Comparison of ENCODE assay signal across 20 cellular contexts in genomic region chr16:18999045-18999393, GRCh38. TPM values are rescaled to one million over a fixed set of nuclear protein-coding genes. Genes with fewer than 3 reads are reported as not detected.
A peak's percentile ranks its signal among the peaks of the same experiment; 100 is the strongest.
DNase-seq lines count a peak whose midpoint lies in the region; ATAC-seq, FAIRE-seq and TF ChIP-seq lines count a peak whose summit lies in the region.
"Had no signal": no experiment of that assay in that cellular context is flagged by ENCODE, and none has a peak within 500 bp of the region (broad histone marks: within the 10 kb centered on the region; RNA-seq: fewer than 3 reads in every experiment).

No MANE protein-coding gene starts in this region.

- H3K4me1 Mint-ChIP-seq in astrocyte (ENCODE audit: low read depth, unreplicated experiment) = no peaks in the 10 kb centered on the region

- ATAC-seq in HCT116 (no peak; the same call in 1 of the 2 replicates), HG03439 (IDR thresholded peaks at IDR 0.05; ENCODE audit: unreplicated experiment) (no peak)

- H3K79me2 ChIP-seq in HCT116 (ENCODE audit: insufficient read depth, low read length) = no peaks in the 10 kb centered on the region
- H3K79me2 ChIP-seq in astrocyte (ENCODE audit: insufficient read depth, low read length) = no peaks in the 10 kb centered on the region
- no peaks in the 10 kb centered on the region for H3K79me2 ChIP-seq in hepatocyte

- RAD21 ChIA-PET in HCT116 (lab: Charles Lee; ENCODE audit: low non-redundant PET in 1 of 2, low total read pairs in 2 of 2, uncharacterized antibody in 2 of 2, unreplicated experiment in 2 of 2) = interaction anchor here in 1 of 2 experiments (1.0 kb wide), 1 partner anchor 15 kb away, joined by 3 read pairs; the partner anchor contains the start of gene TMC7

- H3K9me3 ChIP-seq in HCT116 (ENCODE audit: control insufficient read depth in 1 of 2, insufficient read depth in 1 of 2, low read depth in 1 of 2, low read length in 2 of 2) = no peaks in the 10 kb centered on the region
- no peaks in the 10 kb centered on the region for H3K9me3 ChIP-seq in astrocyte (ENCODE audit: insufficient read depth, low read depth, low read length)
- H3K9me3 ChIP-seq in hepatocyte (ENCODE audit: low read depth) = no peaks in the 10 kb centered on the region
- H3K9me3 ChIP-seq in small intestine (ENCODE audit: control insufficient read depth, low read depth) = no peaks in the 10 kb centered on the region
- no peaks in the 10 kb centered on the region for H3K9me3 ChIP-seq in BE2C
- no peaks in the 10 kb centered on the region for H3K9me3 ChIP-seq in tibial artery
- H3K9me3 ChIP-seq: heart right ventricle, left lung, right atrium auricular region, thoracic aorta had no signal

- no peaks in the 10 kb centered on the region for H3K9me2 ChIP-seq in HCT116 (ENCODE audit: insufficient read depth)
- H3K9me2 ChIP-seq in hepatocyte (replicated peaks; ENCODE audit: insufficient read depth) = no peaks in the 10 kb centered on the region

- H3K27me3 ChIP-seq in HCT116 (ENCODE audit: insufficient read depth, low read length) = no peaks in the 10 kb centered on the region
- no peaks in the 10 kb centered on the region for H3K27me3 ChIP-seq in astrocyte (ENCODE audit: insufficient read depth, low read length)
- H3K27me3 ChIP-seq in hepatocyte = no peaks in the 10 kb centered on the region
- no peaks in the 10 kb centered on the region for H3K27me3 ChIP-seq in small intestine (ENCODE audit: control insufficient read depth in 2 of 2, insufficient read depth in 2 of 2, low read length in 2 of 2)
- H3K27me3 ChIP-seq in BE2C = no peaks in the 10 kb centered on the region
- H3K27me3 ChIP-seq in tibial artery = no peaks in the 10 kb centered on the region
- H3K27me3 ChIP-seq: heart right ventricle, left lung, right atrium auricular region had no signal

- H3K9ac ChIP-seq in HCT116 (ENCODE audit: low read length) (peak overlapping the region; percentile 52), astrocyte (ENCODE audit: low read length) (no peak overlapping the region)

- H3K4me1 ChIP-seq in HCT116 (ENCODE audit: control insufficient read depth in 1 of 2, insufficient read depth in 2 of 2, low read length in 2 of 2) (peaks cover 19 to 40% of the 10 kb centered on the region in 2 experiments), astrocyte (ENCODE audit: insufficient read depth, low read length) (peaks cover 15% of the 10 kb centered on the region), hepatocyte (ENCODE audit: insufficient read depth) (peaks cover 12% of the 10 kb centered on the region), small intestine (ENCODE audit: control insufficient read depth in 2 of 2, insufficient read depth in 1 of 2, low read depth in 1 of 2, low read length in 1 of 2) (peaks cover 0 to 3% of the 10 kb centered on the region in 2 donors), BE2C (no peaks in the 10 kb centered on the region), tibial artery (peaks cover 0 to 15% (median 0%) of the 10 kb centered on the region in 4 donors)
- H3K4me1 ChIP-seq: right atrium auricular region had no signal

- peaks cover 5% of the 10 kb centered on the region for H3K9me3 Mint-ChIP-seq in astrocyte (ENCODE audit: unreplicated experiment)
- H3K9me3 Mint-ChIP-seq: activated CD4-positive, alpha-beta memory T cell treated with anti-CD3 and anti-CD28 coated beads, Interleukin-2, amount 10 ng/mL, durations not matched to agents 7 days and 5 days; activated naive CD4-positive, alpha-beta T cell treated with anti-CD3 and anti-CD28 coated beads for 36 hours had no signal

- TF ChIP-seq RAD21 in HCT116 (IDR thresholded peaks at IDR 0.05; ENCODE audit: low read depth) = no peak

- no peak for TF ChIP-seq POLR2A in HCT116 (IDR thresholded peaks at IDR 0.05; ENCODE audit: borderline replicate concordance, extremely low read depth, insufficient read depth, insufficient read length)

- H2AFZ ChIP-seq in HCT116 (ENCODE audit: low read depth, low read length, poor library complexity, severe bottlenecking) = no peak overlapping the region
- H2AFZ ChIP-seq in astrocyte (ENCODE audit: low read depth, low read length) = no peak overlapping the region
- no peak overlapping the region for H2AFZ ChIP-seq in hepatocyte

- H3K27ac Mint-ChIP-seq in astrocyte (ENCODE audit: unreplicated experiment) = peak overlapping the region; percentile 48
- H3K27ac Mint-ChIP-seq: activated CD4-positive, alpha-beta memory T cell treated with anti-CD3 and anti-CD28 coated beads, Interleukin-2, amount 10 ng/mL, durations not matched to agents 7 days and 5 days; activated naive CD4-positive, alpha-beta T cell treated with anti-CD3 and anti-CD28 coated beads for 36 hours had no signal

- 0 out of 4 replicates have a peak overlapping the region, but pooled peaks of 1 of the 2 experiments have one; percentile 10 for H3K4me3 ChIP-seq in HCT116 (replicated peaks in 1 of 2; ENCODE audit: low read depth in 1 of 2, low read length in 2 of 2)
- H3K4me3 ChIP-seq in astrocyte (ENCODE audit: insufficient read depth, low read depth, low read length) = no peak overlapping the region
- no peak overlapping the region for H3K4me3 ChIP-seq in hepatocyte
- no peak overlapping the region for H3K4me3 ChIP-seq in small intestine (ENCODE audit: low read depth in 1 of 2, low read length in 2 of 2)
- no peak overlapping the region for H3K4me3 ChIP-seq in BE2C (ENCODE audit: low read depth, low read length)
- H3K4me3 ChIP-seq in tibial artery = no peak overlapping the region
- H3K4me3 ChIP-seq: heart right ventricle, left lung, right atrium auricular region, thoracic aorta had no signal

- no peaks in the 10 kb centered on the region for H3K27me3 Mint-ChIP-seq in astrocyte (ENCODE audit: low read depth, unreplicated experiment)

- BruUV-seq in HCT116 (replicated peaks; lab: Mats Ljungman, UMichigan) = no TSS peak

- H3K27ac ChIP-seq in HCT116 (ENCODE audit: low read depth, low read length) (peak overlapping the region; percentile 76), astrocyte (ENCODE audit: low read depth, low read length) (peak overlapping the region; percentile 40), hepatocyte (peak overlapping the region; percentile 89), small intestine (ENCODE audit: low read depth in 1 of 2, low read length in 1 of 2) (peak overlapping the region; percentile 27 to 77), tibial artery (no peak overlapping the region)
- H3K27ac ChIP-seq: heart right ventricle, right atrium auricular region, thoracic aorta had no signal

- POLR2A ChIA-PET in HCT116 (lab: Charles Lee) = interaction anchor here (0.6 to 1.0 kb wide), 3 partner anchors 14 to 197 kb away, joined by 3 to 4 read pairs (median 3); partner anchors contain the start of gene ARL6IP1

- H4K20me1 ChIP-seq in HCT116 (ENCODE audit: insufficient read depth) (no peaks in the 10 kb centered on the region), astrocyte (ENCODE audit: insufficient read depth, low read length) (no peaks in the 10 kb centered on the region), hepatocyte (ENCODE audit: insufficient read depth, poor library complexity, severe bottlenecking) (no peaks in the 10 kb centered on the region)

- DNase-seq in HCT116 (ENCODE audit: low read depth, low spot score) (no peak), astrocyte (ENCODE audit: low read depth) (no peak), hepatocyte (ENCODE audit: low spot score) (no peak), small intestine (no peak), RCC 7860 (ENCODE audit: low spot score) (no peak), BE2C (no peak), tibial artery (no peak)
- DNase-seq: activated CD4-positive, CD25-positive, alpha-beta regulatory T cell; GDM1; KBM-7; NCI-H1694 treated with DMSO at 0.1 percent for 48 hours; NCI-H2227 treated with DMSO at 0.1 percent for 48 hours had no signal

- H3K4me2 ChIP-seq in HCT116 (ENCODE audit: low read length) = peak overlapping the region; percentile 75
- peak overlapping the region; percentile 24 for H3K4me2 ChIP-seq in astrocyte (ENCODE audit: low read length)
- H3K4me2 ChIP-seq in hepatocyte = peak overlapping the region; percentile 16

- peaks cover 3% of the 10 kb centered on the region for H3K36me3 Mint-ChIP-seq in astrocyte (ENCODE audit: low read depth, unreplicated experiment)

- TF ChIP-seq CTCF in HCT116 (IDR thresholded peaks at IDR 0.05 in 2 of 3, conservative IDR thresholded peaks at IDR 0.05 in 1 of 3; ENCODE audit: borderline replicate concordance in 1 of 3, insufficient read depth in 1 of 3, low read depth in 2 of 3, low read length in 2 of 3) (no peak), astrocyte (IDR thresholded peaks at IDR 0.05; ENCODE audit: insufficient read depth, low read depth, low read length) (no peak), hepatocyte (IDR thresholded peaks at IDR 0.05; ENCODE audit: poor library complexity) (no peak), BE2C (IDR thresholded peaks at IDR 0.05; ENCODE audit: low read depth, low read length) (no peak), tibial artery (IDR thresholded peaks at IDR 0.05) (no peak)

- peak overlapping the region; percentile 67 for H3K4me3 Mint-ChIP-seq in astrocyte (ENCODE audit: unreplicated experiment)
- H3K4me3 Mint-ChIP-seq: activated CD4-positive, alpha-beta memory T cell treated with anti-CD3 and anti-CD28 coated beads, Interleukin-2, amount 10 ng/mL, durations not matched to agents 7 days and 5 days; activated naive CD4-positive, alpha-beta T cell treated with anti-CD3 and anti-CD28 coated beads for 36 hours had no signal

- H3K36me3 ChIP-seq in HCT116 (ENCODE audit: control insufficient read depth in 1 of 2, insufficient read depth in 2 of 2, low read length in 2 of 2) = no peaks in the 10 kb centered on the region
- no peaks in the 10 kb centered on the region for H3K36me3 ChIP-seq in astrocyte (ENCODE audit: insufficient read depth, low read length)
- no peaks in the 10 kb centered on the region for H3K36me3 ChIP-seq in hepatocyte (replicated peaks; ENCODE audit: insufficient read depth, low read depth)
- H3K36me3 ChIP-seq in small intestine (ENCODE audit: control insufficient read depth in 2 of 2, insufficient read depth in 2 of 2, low read length in 2 of 2) = no peaks in the 10 kb centered on the region
- H3K36me3 ChIP-seq in BE2C = no peaks in the 10 kb centered on the region
- no peaks in the 10 kb centered on the region for H3K36me3 ChIP-seq in tibial artery
- H3K36me3 ChIP-seq: heart right ventricle, left lung, right atrium auricular region, thoracic aorta had no signal

- 86% methylated on average over 4 of the region's 4 CpGs for WGBS in hepatocyte (ENCODE audit: low lambda C conversion rate, missing lambda C conversion rate)
- 47 to 75% (median 55%) methylated on average over 4 of the region's 4 CpGs for WGBS in small intestine, 3 donors

- FAIRE-seq in astrocyte (lab: Jason Lieb, UNC) = no peak
- no peak for FAIRE-seq in small intestine (lab: Jason Lieb, UNC)
- no peak for FAIRE-seq in RCC 7860 (lab: Jason Lieb, UNC)
- FAIRE-seq: GM19239 had no signal

- CTCF ChIA-PET in HCT116 (lab: Charles Lee) = interaction anchor here (0.6 to 1.1 kb wide), 2 partner anchors 16 to 78 kb away, joined by 3 to 7 read pairs; no protein-coding TSS in a partner anchor

- intact Hi-C loops in HCT116 (cut with micrococcal nuclease) (loop anchor here (5.0 kb wide), 1 partner anchor 68 kb away; the partner anchor contains the start of gene COQ7), tibial artery (cut with DNase I; ENCODE audit: low total_unique reads) (no loop called here)

RNA-seq across cellular contexts. Expression of gene TMC7, which starts 15.3 kb away (rescaled TPM):
- total RNA-seq in HCT116 (2021; ENCODE audit: unreplicated experiment) (5.2 TPM), astrocyte (4.7 and 6.7 TPM in 2 replicates), hepatocyte (5.9 and 6.5 TPM in 2 replicates)
- polyA plus RNA-seq in HCT116 (2012) = 3.5 and 3.9 TPM in 2 replicates
- polyA plus RNA-seq in hepatocyte (4.4 and 5.7 TPM in 2 replicates), small intestine (1 to 10 TPM; 1.4 to 2.5 (median 1.8) TPM)
- 1.5 TPM for polyA plus RNA-seq in BE2C (2012; ENCODE audit: insufficient read depth, insufficient read length, low read depth)
- total RNA-seq: activated CD4-positive, alpha-beta memory T cell treated with anti-CD3 and anti-CD28 coated beads, Interleukin-2, amount 10 ng/mL, durations not matched to agents 7 days and 5 days; activated naive CD4-positive, alpha-beta T cell treated with anti-CD3 and anti-CD28 coated beads for 36 hours had no signal

Comparison
In these comparisons a context has a peak if more than half of its experiments do, and no peak if none do; other contexts are left out.
1. H3K27ac ChIP-seq: peak in HCT116 (single experiment), astrocyte (single experiment), hepatocyte (single experiment) and small intestine (2 of 2); none in tibial artery (0 of 2).
2. H3K4me2 ChIP-seq: peak in every context shown above with its lines; median percentile 75 in HCT116; 24 in astrocyte; 16 in hepatocyte.